10 cellular contexts compared by ENCODE assay signal in the genomic region with DNA sequence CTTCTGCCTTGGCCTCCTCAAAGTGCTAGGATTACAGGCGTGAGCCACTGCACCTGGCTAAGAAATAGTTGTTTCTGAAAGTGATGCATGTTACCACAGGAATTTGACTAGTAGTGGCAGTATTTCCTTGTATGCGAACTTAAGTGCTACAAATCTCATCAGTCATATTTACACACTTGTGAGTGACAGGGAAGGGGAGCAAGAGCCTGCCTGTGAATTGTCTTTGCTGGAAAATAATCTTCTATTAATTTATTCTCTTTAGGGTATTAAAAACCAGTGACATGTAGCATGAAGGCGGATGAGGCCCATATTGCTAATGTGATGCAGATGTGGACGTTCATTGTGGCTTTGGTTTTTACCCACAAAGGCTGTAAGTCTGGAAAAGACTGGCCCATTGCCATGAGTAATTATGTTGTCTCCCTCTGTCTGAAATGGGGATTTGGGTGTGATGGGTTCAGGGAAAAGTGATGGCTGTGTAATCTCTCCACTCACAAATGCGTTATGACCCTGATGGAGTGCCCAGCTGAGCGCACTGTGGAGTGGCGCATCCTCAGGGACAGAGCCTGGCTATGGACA.
A peak's percentile ranks its signal among the peaks of the same experiment; 100 is the strongest.
DNase-seq lines count a peak whose midpoint lies in the region; ATAC-seq and TF ChIP-seq lines count a peak whose summit lies in the region.
"Had no signal": no experiment of that assay in that cellular context is flagged by ENCODE, and none has a peak within 500 bp of the region (broad histone marks: within the 10 kb centered on the region; RNA-seq: fewer than 3 reads in every experiment).

No MANE protein-coding gene starts in this region.

- H3K36me3 Mint-ChIP-seq in immature natural killer cell = peaks cover 2 to 10% (median 9%) of the 10 kb centered on the region in 3 donors

- H3K27ac Mint-ChIP-seq in immature natural killer cell = peak overlapping the region in 3 of 6 donors; percentile 30 to 61 (median 50)

- TF ChIP-seq CTCF in KMS-11 (conservative IDR thresholded peaks at IDR 0.05; ENCODE audit: low read depth, low read length) (no peak), coronary artery (IDR thresholded peaks at IDR 0.05) (no peak)

- no peaks in the 10 kb centered on the region for H3K9me3 ChIP-seq in adipocyte (ENCODE audit: control insufficient read depth, low read length)
- H3K9me3 ChIP-seq: gastroesophageal sphincter, pancreas had no signal

- H3K36me3 ChIP-seq in KMS-11 (ENCODE audit: insufficient read depth) = no peaks in the 10 kb centered on the region
- no peaks in the 10 kb centered on the region for H3K36me3 ChIP-seq in adipocyte (ENCODE audit: control insufficient read depth, insufficient read depth, low read length, severe bottlenecking)
- H3K36me3 ChIP-seq: gastroesophageal sphincter, pancreas had no signal

- no peak for ATAC-seq in Right ventricle myocardium superior (ENCODE audit: poor library complexity)
- ATAC-seq: gastroesophageal sphincter, pancreas had no signal

- H2AFZ ChIP-seq in KMS-11 (ENCODE audit: low read depth) = no peak overlapping the region

- H3K79me2 ChIP-seq in KMS-11 (ENCODE audit: insufficient read depth, low read depth) = no peaks in the 10 kb centered on the region; the same call in 1 of the 2 replicates

- peaks cover 43 to 73% of the 10 kb centered on the region in 2 donors for H3K4me1 Mint-ChIP-seq in immature natural killer cell

- H3K4me1 ChIP-seq in KMS-11 (ENCODE audit: low read depth, poor library complexity, severe bottlenecking) (peaks cover 28% of the 10 kb centered on the region), adipocyte (ENCODE audit: control insufficient read depth, insufficient read depth, low read length) (no peaks in the 10 kb centered on the region)
- H3K4me1 ChIP-seq: gastroesophageal sphincter had no signal

- H3K4me2 ChIP-seq in KMS-11 = peak overlapping the region; percentile 14

- H4K20me1 ChIP-seq in KMS-11 (ENCODE audit: insufficient read depth) = no peaks in the 10 kb centered on the region; the same call in 1 of the 2 replicates

- H3K4me3 ChIP-seq in KMS-11 (IDR thresholded peaks at IDR 0.05; ENCODE audit: insufficient read depth, low read depth, low read length) = no peak overlapping the region
- H3K4me3 ChIP-seq in adipocyte (ENCODE audit: low read length) = no peak overlapping the region
- no peak overlapping the region for H3K4me3 ChIP-seq in coronary artery
- H3K4me3 ChIP-seq: gastroesophageal sphincter, pancreas had no signal

- DNase-seq in Daoy (ENCODE audit: low read depth) (peak; percentile 76), adipocyte (ENCODE audit: low read depth) (peak; percentile 88), myocyte (ENCODE audit: low read depth) (peak; percentile 75), coronary artery (ENCODE audit: low spot score) (no peak), Right ventricle myocardium superior (no peak), immature natural killer cell (no peak)
- DNase-seq in stimulated activated CD4-positive, alpha-beta T cell treated with anti-CD3 and anti-CD28 coated beads, Interleukin-2, amount 100 ng/mL, for 48 hours = no peak
- DNase-seq: pancreas had no signal

- H3K27me3 ChIP-seq in KMS-11 (ENCODE audit: insufficient read depth, low read depth) = no peaks in the 10 kb centered on the region
- H3K27me3 ChIP-seq in adipocyte (replicated peaks; ENCODE audit: control insufficient read depth, insufficient read depth, low read length) = no peaks in the 10 kb centered on the region
- H3K27me3 ChIP-seq: gastroesophageal sphincter, pancreas had no signal

- intact Hi-C loops in Right ventricle myocardium superior (cut with DNase I) = no loop called here

- peaks cover 0 to 5% (median 2%) of the 10 kb centered on the region in 3 donors for H3K27me3 Mint-ChIP-seq in immature natural killer cell (ENCODE audit: low read depth in 3 of 3)

- H3K27ac ChIP-seq in KMS-11 (no peak overlapping the region), coronary artery (no peak overlapping the region)
- H3K27ac ChIP-seq: gastroesophageal sphincter, pancreas had no signal

- H3K9me3 Mint-ChIP-seq in immature natural killer cell = peaks cover under 1 to 8% (median 6%) of the 10 kb centered on the region in 6 donors

- H3K9ac ChIP-seq in KMS-11 (no peak overlapping the region), adipocyte (ENCODE audit: low read length) (no peak overlapping the region)

- H3K4me3 Mint-ChIP-seq in immature natural killer cell = peak overlapping the region in 1 of 5 donors; percentile 15

Comparison
In these comparisons a context has a peak if more than half of its experiments do, and no peak if none do; other contexts are left out.
1. DNase-seq: peak in Daoy (single experiment), adipocyte (single experiment) and myocyte (single experiment); none in coronary artery (single experiment), stimulated activated CD4-positive, alpha-beta T cell treated with anti-CD3 and anti-CD28 coated beads, Interleukin-2, amount 100 ng/mL, for 48 hours (0 of 2), Right ventricle myocardium superior (single experiment) and immature natural killer cell (0 of 3).